25 cellular contexts compared by ENCODE assay signal in the genomic region with DNA sequence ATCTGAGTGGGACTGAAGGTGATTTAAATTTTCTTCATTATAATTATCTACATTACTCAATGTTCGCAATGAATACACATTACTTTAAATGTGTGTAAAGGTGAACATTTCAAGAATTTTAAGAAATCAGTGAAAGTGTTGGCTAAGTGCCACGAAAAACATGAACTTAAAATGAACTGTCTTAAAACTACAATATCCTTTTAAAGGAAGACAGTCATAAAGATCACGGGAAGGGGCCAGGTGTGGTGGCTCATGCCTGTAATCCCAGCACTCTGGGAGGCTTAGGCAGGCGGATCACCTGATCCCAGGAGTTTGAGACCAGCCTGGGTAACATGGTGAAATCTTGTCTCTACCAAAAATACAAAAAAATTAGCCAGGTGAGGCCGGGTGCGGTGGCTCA. TPM values are rescaled to one million over a fixed set of nuclear protein-coding genes. Genes with fewer than 3 reads are reported as not detected.
DNase-seq lines count a peak whose midpoint lies in the region; ATAC-seq, FAIRE-seq and TF ChIP-seq lines count a peak whose summit lies in the region.
"Had no signal": no experiment of that assay in that cellular context is flagged by ENCODE, and none has a peak within 500 bp of the region (broad histone marks: within the 10 kb centered on the region; RNA-seq: fewer than 3 reads in every experiment).

No MANE protein-coding gene starts in this region.

- peak overlapping the region; percentile 63 for H3K27ac ChIP-seq in PC-9
- no peak overlapping the region for H3K27ac ChIP-seq in fibroblast of lung (ENCODE audit: insufficient read depth, low read length)
- H3K27ac ChIP-seq in upper lobe of right lung: no peak overlapping the region
- H3K27ac ChIP-seq: KMS-11, left lung, upper lobe of left lung had no signal

- H3K27me3 ChIP-seq in PC-9 (ENCODE audit: insufficient read depth, low read depth) (no peaks in the 10 kb centered on the region), fibroblast of lung (ENCODE audit: control insufficient read depth, insufficient read depth, low read length) (no peaks in the 10 kb centered on the region), upper lobe of right lung (no peaks in the 10 kb centered on the region)
- H3K27me3 ChIP-seq: left lung, stomach, upper lobe of left lung had no signal

- CTCF ChIA-PET in PC-9 (lab: Charles Lee): no interaction called here

- intact Hi-C loops in PC-9 (cut with micrococcal nuclease; ENCODE audit: unreplicated experiment) (no loop called here), upper lobe of right lung (cut with DNase I) (no loop called here)

- H3K9ac ChIP-seq in fibroblast of lung (ENCODE audit: insufficient read depth, low read length): no peak overlapping the region
- H3K9ac ChIP-seq: KMS-11 had no signal

- peak; percentile 34 for FAIRE-seq in G401.6 (lab: Jason Lieb, UNC)

- H3K79me2 ChIP-seq in PC-9 (ENCODE audit: low read depth): peaks cover 35% of the 10 kb centered on the region
- H3K79me2 ChIP-seq in fibroblast of lung (ENCODE audit: control insufficient read depth, insufficient read depth, low read length): no peaks in the 10 kb centered on the region

- H2AFZ ChIP-seq in PC-9 (no peak overlapping the region), fibroblast of lung (ENCODE audit: low read length) (no peak overlapping the region)

- DNase-seq in PC-9 (peak in 1 of 2 experiments; percentile 89), fibroblast of lung (ENCODE audit: low read depth in 2 of 2) (peak; percentile 23 to 77), renal cortical epithelial cell (ENCODE audit: low read depth) (peak; percentile 61), NCI-H1417 treated with DMSO at 0.1 percent for 48 hours (lab: John Stamatoyannopoulos, UW) (no peak), upper lobe of right lung (no peak)
- DNase-seq in stimulated activated naive CD8-positive, alpha-beta T cell treated with anti-CD3 and anti-CD28 coated beads, Interleukin-15, Interleukin-2, amounts not matched to agents 100 U/mL and 50 U/mL, for 24 hours: no peak
- DNase-seq: activated CD4-positive, alpha-beta T cell treated with anti-CD3 and anti-CD28 coated beads, Interleukin-2, amount 50 U/mL, for 1 hour; activated CD8-positive, alpha-beta memory T cell treated with anti-CD3 and anti-CD28 coated beads, Interleukin-2, amount 50 U/mL, for 4 hours; activated naive CD8-positive, alpha-beta T cell treated with anti-CD3 and anti-CD28 coated beads, Interleukin-2, amount 50 U/mL, for 24 hours; AML-193; CD8-positive, alpha-beta memory T cell; DMS79; effector CD8-positive, alpha-beta T cell; glutamatergic neuron; GOT3; NCI-H510A treated with DMSO at 0.1 percent for 48 hours; Right ventricle myocardium superior; stimulated activated CD4-positive, alpha-beta T cell treated with anti-CD3 and anti-CD28 coated beads, Interleukin-2, amount 100 ng/mL, for 24 hours; T-helper 1 cell; upper lobe of left lung had no signal

- H3K4me3 ChIP-seq in PC-9 (no peak overlapping the region), fibroblast of lung (replicated peaks in 1 of 4; ENCODE audit: control extremely low read depth in 1 of 4, insufficient read depth in 1 of 4, low read depth in 3 of 4, low read length in 4 of 4) (no peak overlapping the region), upper lobe of right lung (no peak overlapping the region)
- H3K4me3 ChIP-seq: left lung, stomach, upper lobe of left lung had no signal

- BruUV-seq in PC-9 (replicated peaks; lab: Mats Ljungman, UMichigan): no TSS peak

- H3K4me1 ChIP-seq in PC-9 (replicated peaks; ENCODE audit: insufficient read depth): peaks cover 33% of the 10 kb centered on the region
- no peaks in the 10 kb centered on the region for H3K4me1 ChIP-seq in fibroblast of lung (ENCODE audit: control insufficient read depth, extremely low read depth, insufficient read depth, low read length)
- no peaks in the 10 kb centered on the region for H3K4me1 ChIP-seq in upper lobe of right lung
- H3K4me1 ChIP-seq: left lung, upper lobe of left lung had no signal

- ATAC-seq in stimulated activated naive CD8-positive, alpha-beta T cell treated with anti-CD3 and anti-CD28 coated beads, Interleukin-15, Interleukin-2, amounts not matched to agents 100 U/mL and 50 U/mL, for 24 hours: no peak
- no peak for ATAC-seq in upper lobe of right lung
- ATAC-seq in HG03159 (IDR thresholded peaks at IDR 0.05; ENCODE audit: unreplicated experiment): no peak
- ATAC-seq: activated naive CD8-positive, alpha-beta T cell treated with anti-CD3 and anti-CD28 coated beads, Interleukin-2, amount 50 U/mL, for 24 hours; left lung had no signal

- no peaks in the 10 kb centered on the region for H4K20me1 ChIP-seq in PC-9 (ENCODE audit: insufficient read depth)
- H4K20me1 ChIP-seq in fibroblast of lung (ENCODE audit: control insufficient read depth, extremely low read depth, insufficient read depth, low read length): no peaks in the 10 kb centered on the region

- H3K9me3 ChIP-seq in PC-9 (ENCODE audit: insufficient read depth, low read depth) (no peaks in the 10 kb centered on the region), fibroblast of lung (ENCODE audit: control insufficient read depth, insufficient read depth, low read depth, low read length) (no peaks in the 10 kb centered on the region), upper lobe of right lung (no peaks in the 10 kb centered on the region)
- H3K9me3 ChIP-seq: left lung, stomach, upper lobe of left lung had no signal

- H3K36me3 ChIP-seq in PC-9 (ENCODE audit: low read depth): peaks cover 14% of the 10 kb centered on the region; the same call in 1 of the 2 replicates
- no peaks in the 10 kb centered on the region for H3K36me3 ChIP-seq in fibroblast of lung (ENCODE audit: control insufficient read depth, insufficient read depth, low read length)
- H3K36me3 ChIP-seq in upper lobe of right lung: no peaks in the 10 kb centered on the region
- H3K36me3 ChIP-seq: left lung, stomach, upper lobe of left lung had no signal

- H3K4me2 ChIP-seq in PC-9 (peak overlapping the region; percentile 24; the same call in 1 of the 2 replicates), fibroblast of lung (ENCODE audit: extremely low read depth, insufficient read depth, low read length) (no peak overlapping the region)
- H3K4me2 ChIP-seq: KMS-11 had no signal

- H3F3A ChIP-seq in PC-9 (ENCODE audit: insufficient read depth, low read depth): peaks cover 34% of the 10 kb centered on the region; the same call in 1 of the 2 replicates

- H3K9me2 ChIP-seq in PC-9 (ENCODE audit: insufficient read depth): no peaks in the 10 kb centered on the region

- TF ChIP-seq CTCF in PC-9 (conservative IDR thresholded peaks at IDR 0.05) (no peak), fibroblast of lung (conservative IDR thresholded peaks at IDR 0.05 in 1 of 2, IDR thresholded peaks at IDR 0.05 in 1 of 2; ENCODE audit: low read depth in 1 of 2, low read length in 2 of 2) (no peak), upper lobe of right lung (IDR thresholded peaks at IDR 0.05) (no peak)

- POLR2A ChIA-PET in PC-9 (lab: Charles Lee; ENCODE audit: unreplicated experiment): no interaction called here

RNA-seq across cellular contexts. Expression of gene MOK, which starts 11.2 kb away (rescaled TPM):
- total RNA-seq in PC-9 (2021): 72.1 and 74.3 TPM in 2 replicates
- total RNA-seq in fibroblast of lung: 3.6 and 4.3 TPM in 2 replicates
- polyA plus RNA-seq in fibroblast of lung: 4.7 and 5.9 TPM in 2 replicates
- 4.5 TPM in 2 replicates for polyA plus RNA-seq in fibroblast of lung (2012)
- polyA minus RNA-seq in fibroblast of lung (ENCODE audit: low replicate concordance): 4.9 and 11.3 TPM in 2 replicates
- 11.6 and 18.2 TPM in 2 replicates for total RNA-seq in renal cortical epithelial cell
- 6.3 TPM for total RNA-seq in upper lobe of right lung

RNA-seq across cellular contexts. Expression of gene ZNF839, which starts 25.8 kb away (rescaled TPM):
- 11.8 and 16.3 TPM in 2 replicates for total RNA-seq in PC-9 (2021)
- 8.2 and 8.8 TPM in 2 replicates for total RNA-seq in fibroblast of lung
- polyA plus RNA-seq in fibroblast of lung: 5.7 and 6.6 TPM in 2 replicates
- 3.9 and 4.5 TPM in 2 replicates for polyA plus RNA-seq in fibroblast of lung (2012)
- polyA minus RNA-seq in fibroblast of lung (ENCODE audit: low replicate concordance): 5.1 and 10.2 TPM in 2 replicates
- 11.1 and 12.5 TPM in 2 replicates for total RNA-seq in renal cortical epithelial cell
- total RNA-seq in upper lobe of right lung: 10.1 TPM

Comparison
In these comparisons a context has a peak if more than half of its experiments do, and no peak if none do; other contexts are left out.
1. DNase-seq: peak in fibroblast of lung (2 of 2) and renal cortical epithelial cell (single experiment); none in stimulated activated naive CD8-positive, alpha-beta T cell treated with anti-CD3 and anti-CD28 coated beads, Interleukin-15, Interleukin-2, amounts not matched to agents 100 U/mL and 50 U/mL, for 24 hours (single experiment), NCI-H1417 treated with DMSO at 0.1 percent for 48 hours (single experiment) and upper lobe of right lung (single experiment).